Comparison of ENCODE assay signal across 8 cellular contexts in genomic region chr7:117399820-117400422, GRCh38. TPM values are rescaled to one million over a fixed set of nuclear protein-coding genes. Genes with fewer than 3 reads are reported as not detected.
DNase-seq lines count a peak whose midpoint lies in the region; ATAC-seq and TF ChIP-seq lines count a peak whose summit lies in the region.

No MANE protein-coding gene starts in this region.

- peaks cover 0 to 1% (median 0%) of the 10 kb centered on the region in 3 donors for H3K27me3 Mint-ChIP-seq in CD14-positive monocyte (ENCODE audit: low read depth in 3 of 3)

- no peak overlapping the region for H3K27ac Mint-ChIP-seq in CD14-positive monocyte

- intact Hi-C loops in CD14-positive monocyte (cut with micrococcal nuclease) (no loop called here), left colon (cut with DNase I, micrococcal nuclease) (no loop called here)

- POLR2A ChIA-PET in HEK293T (lab: Yijun Ruan, JAX), result no interaction called here

- peak overlapping the region; percentile 10; the same call in 1 of the 2 replicates for H3K27ac ChIP-seq in VCaP

- TF ChIP-seq CTCF in CD14-positive monocyte (IDR thresholded peaks at IDR 0.05) (peak; percentile 1), VCaP (conservative IDR thresholded peaks at IDR 0.05) (peak; percentile 88)

- H3K4me1 Mint-ChIP-seq in CD14-positive monocyte, result no peaks in the 10 kb centered on the region

- ATAC-seq in left colon, result peak; percentile 20
- ATAC-seq in HG03520 (IDR thresholded peaks at IDR 0.05; ENCODE audit: unreplicated experiment), result no peak

- peaks cover 0 to 2% (median 0%) of the 10 kb centered on the region in 7 donors for H3K9me3 Mint-ChIP-seq in CD14-positive monocyte

- CTCF ChIA-PET in HEK293T (lab: Yijun Ruan, JAX), result interaction anchor here (0.6 kb wide), 1 partner anchor 756 kb away, joined by 4 read pairs; no protein-coding TSS in a partner anchor

- H3K4me3 Mint-ChIP-seq in CD14-positive monocyte, result no peak overlapping the region

- H3K36me3 Mint-ChIP-seq in CD14-positive monocyte, result no peaks in the 10 kb centered on the region

- no peak for DNase-seq in CD14-positive monocyte (ENCODE audit: low spot score)
- DNase-seq in HEK293T (ENCODE audit: extremely low spot score), result no peak
- no peak for DNase-seq in left colon
- no peak for DNase-seq in activated naive CD4-positive, alpha-beta T cell treated with anti-CD3 and anti-CD28 coated beads, Interleukin-2, amount 50 U/mL, for 16 hours
- no peak for DNase-seq in NCI-H146 (lab: John Stamatoyannopoulos, UW)
- DNase-seq in mesenteric fat pad (ENCODE audit: low spot score), result no peak

TF ChIP-seq in HEK293T, 16 proteins besides CTCF, POLR2A, EP300 and RAD21:
- TF ChIP-seq SUZ12 (IDR thresholded peaks at IDR 0.05) (no peak), ARNT (IDR thresholded peaks at IDR 0.05) (no peak), ELF4 (IDR thresholded peaks at IDR 0.05) (no peak), PKNOX1 (IDR thresholded peaks at IDR 0.05) (peak; percentile 17; the same call in 1 of the 2 replicates), FOXK2 (IDR thresholded peaks at IDR 0.05) (no peak)
TF ChIP-seq in HEK293T: peak in this region for 1.

RNA-seq across cellular contexts. Expression of gene ASZ1, which starts 27.4 kb away (rescaled TPM):
- not detected for polyA plus RNA-seq in CD14-positive monocyte
- not detected for total RNA-seq in left colon
- total RNA-seq in mesenteric fat pad, result not detected
